ENCODE assay signal across 18 cellular contexts in the genomic region with DNA sequence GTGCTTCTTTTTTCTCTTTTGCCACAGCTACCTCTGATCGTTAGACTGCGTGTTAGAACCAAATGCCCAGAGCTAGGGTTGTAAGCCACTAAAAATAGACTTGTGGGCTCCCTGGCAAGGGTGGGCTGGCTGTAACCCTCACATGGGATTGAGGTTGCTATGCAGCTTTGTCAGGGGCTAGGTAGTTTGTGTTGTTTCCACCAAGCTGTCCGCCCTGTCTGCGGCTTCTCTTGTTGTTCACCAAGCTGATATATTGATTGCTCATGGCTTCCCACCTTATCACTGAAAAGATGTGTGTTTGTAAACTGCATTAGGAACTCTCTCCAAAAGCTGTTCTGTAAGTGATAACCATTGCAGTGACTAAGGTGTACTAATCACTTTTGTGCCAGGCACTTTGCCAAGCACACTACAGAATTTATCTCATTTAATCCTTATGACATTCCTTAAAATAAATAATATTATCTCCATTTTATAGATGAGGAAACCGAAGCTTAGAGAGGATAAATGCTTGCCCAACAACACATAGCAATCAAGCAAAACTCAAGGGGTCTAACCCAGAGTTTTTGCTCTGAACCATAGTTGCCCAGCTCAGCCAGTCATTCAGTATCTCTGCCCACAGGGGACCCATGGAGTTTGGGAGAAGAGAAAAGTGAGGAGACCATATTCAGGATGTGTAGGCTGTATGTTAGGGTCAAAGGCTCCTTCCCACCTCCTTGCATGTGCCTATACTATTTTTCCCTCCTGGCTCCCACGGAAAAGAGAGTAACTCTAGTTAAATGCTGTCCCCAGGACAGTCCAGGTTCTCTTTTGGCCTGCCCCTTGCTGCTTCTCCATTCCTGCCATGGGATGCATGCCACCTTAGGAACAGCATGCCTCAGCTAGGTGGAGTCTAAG. TPM values are rescaled to one million over a fixed set of nuclear protein-coding genes. Genes with fewer than 3 reads are reported as not detected.
DNase-seq lines count a peak whose midpoint lies in the region; TF ChIP-seq lines count a peak whose summit lies in the region.
"Had no signal": no experiment of that assay in that cellular context is flagged by ENCODE, and none has a peak within 500 bp of the region (broad histone marks: within the 10 kb centered on the region; RNA-seq: fewer than 3 reads in every experiment).

No MANE protein-coding gene starts in this region.

- peak overlapping the region; percentile 0 for H3K4me2 ChIP-seq in Loucy (ENCODE audit: low read depth, low read length, poor library complexity, severe bottlenecking)
- H3K4me2 ChIP-seq in trophoblast cell (ENCODE audit: low read length), result no peak overlapping the region
- H3K4me2 ChIP-seq: SK-N-SH had no signal

- H3K27me3 ChIP-seq in Loucy (ENCODE audit: insufficient read depth, low read length, poor library complexity, severe bottlenecking), result no peaks in the 10 kb centered on the region
- H3K27me3 ChIP-seq in trophoblast cell (ENCODE audit: insufficient read depth, low read length), result no peaks in the 10 kb centered on the region
- H3K27me3 ChIP-seq: uterus had no signal

- no peaks in the 10 kb centered on the region for H3K9me2 ChIP-seq in Loucy (replicated peaks; ENCODE audit: low read depth, low read length)
- H3K9me2 ChIP-seq: SK-N-SH had no signal

- H3K14ac ChIP-seq in trophoblast cell (ENCODE audit: low read length), result no peak overlapping the region

- H3K79me2 ChIP-seq in Loucy (ENCODE audit: insufficient read depth, low read length), result no peaks in the 10 kb centered on the region
- H3K79me2 ChIP-seq in trophoblast cell (ENCODE audit: control insufficient read depth, insufficient read depth, low read length, poor library complexity), result no peaks in the 10 kb centered on the region

- no peak overlapping the region for H4K91ac ChIP-seq in trophoblast cell (ENCODE audit: low read depth, low read length)

- H3K4me3 ChIP-seq in Loucy (ENCODE audit: low read length, poor library complexity, severe bottlenecking) (no peak overlapping the region), trophoblast cell (ENCODE audit: low read depth, low read length) (no peak overlapping the region)
- H3K4me3 ChIP-seq: uterus had no signal

- no peak overlapping the region for H3K27ac ChIP-seq in trophoblast cell (ENCODE audit: low read depth, low read length)
- H3K27ac ChIP-seq: WERI-Rb-1 had no signal

- H2AFZ ChIP-seq in Loucy (ENCODE audit: low read length), result peak overlapping the region; percentile 6; the same call in 1 of the 2 replicates
- H2AFZ ChIP-seq in trophoblast cell (ENCODE audit: insufficient read depth, low read length, poor library complexity), result no peak overlapping the region

- TF ChIP-seq POLR2A in erythroblast (IDR thresholded peaks at IDR 0.05; ENCODE audit: low read length), result peak; percentile 84

- H2AK5ac ChIP-seq in trophoblast cell (ENCODE audit: low read length), result no peak overlapping the region

- no peak overlapping the region for H3K4ac ChIP-seq in trophoblast cell (ENCODE audit: low read depth, low read length)

- H3K9me3 ChIP-seq in Loucy (ENCODE audit: insufficient read depth, low read depth, low read length) (no peaks in the 10 kb centered on the region), trophoblast cell (ENCODE audit: insufficient read depth, low read depth, low read length) (no peaks in the 10 kb centered on the region)
- H3K9me3 ChIP-seq: SK-N-SH, uterus had no signal

- H3K79me1 ChIP-seq in trophoblast cell (ENCODE audit: low read length), result peaks cover 5% of the 10 kb centered on the region

- H4K20me1 ChIP-seq in Loucy (ENCODE audit: insufficient read depth, low read length, poor library complexity, severe bottlenecking), result no peaks in the 10 kb centered on the region

- H4K8ac ChIP-seq in trophoblast cell (ENCODE audit: low read depth, low read length), result no peak overlapping the region

- no peak overlapping the region for H3K23ac ChIP-seq in trophoblast cell (ENCODE audit: low read length)

- H3K4me1 ChIP-seq in Loucy (ENCODE audit: insufficient read depth, low read length, poor library complexity, severe bottlenecking) (peaks cover 60% of the 10 kb centered on the region), trophoblast cell (ENCODE audit: control insufficient read depth in 1 of 2, insufficient read depth in 2 of 2, low read length in 2 of 2) (peaks cover 9% of the 10 kb centered on the region in 2 experiments)
- H3K4me1 ChIP-seq: uterus had no signal

- no peak overlapping the region for H3K18ac ChIP-seq in trophoblast cell (ENCODE audit: low read length)

- no peak overlapping the region for H4K12ac ChIP-seq in trophoblast cell (ENCODE audit: low read depth, low read length)

- H3K36me3 ChIP-seq in Loucy (ENCODE audit: insufficient read depth, low read length) (no peaks in the 10 kb centered on the region), trophoblast cell (ENCODE audit: control insufficient read depth in 1 of 2, insufficient read depth in 2 of 2, low read length in 2 of 2) (no peaks in the 10 kb centered on the region)
- H3K36me3 ChIP-seq: uterus, WERI-Rb-1 had no signal

- no peak for TF ChIP-seq CTCF in Loucy (conservative IDR thresholded peaks at IDR 0.05; ENCODE audit: low read length)

- DNase-seq in NCI-H1417 (lab: John Stamatoyannopoulos, UW), result peak in 2 of 3 experiments; percentile 6 to 9
- DNase-seq in NCI-H1417 treated with DMSO at 0.1 percent for 48 hours (lab: John Stamatoyannopoulos, UW), result no peak
- DNase-seq in erythroblast (lab: John Stamatoyannopoulos, UW), result peak; percentile 90 to 93
- DNase-seq in trophoblast cell, result no peak
- DNase-seq in DMS114 treated with DMSO at 0.1 percent for 48 hours (lab: John Stamatoyannopoulos, UW; ENCODE audit: unreplicated experiment), result no peak
- no peak for DNase-seq in retina
- DNase-seq in AML-193 (lab: John Stamatoyannopoulos, UW), result no peak
- DNase-seq: 8988T; activated CD8-positive, alpha-beta memory T cell treated with anti-CD3 and anti-CD28 coated beads, Interleukin-2, amount 50 U/mL, for 4 hours; COR-L47; head of caudate nucleus; kidney; NCI-H1105 treated with DMSO at 0.1 percent for 48 hours; NCI-H446; SK-N-SH; uterus; WERI-Rb-1 had no signal

- H2BK5ac ChIP-seq in trophoblast cell (ENCODE audit: low read depth, low read length, poor library complexity), result no peak overlapping the region

- no CpG with 5 or more reads among the region's 6 CpGs for whole genome bisulfite sequencing in trophoblast cell (ENCODE audit: extremely low coverage, insufficient coverage, insufficient read length)

- peaks cover 5% of the 10 kb centered on the region; the same call in 1 of the 2 replicates for H3F3A ChIP-seq in Loucy (ENCODE audit: low read depth)

- peak overlapping the region; percentile 2 for H2BK12ac ChIP-seq in trophoblast cell (ENCODE audit: low read length)

- no peak overlapping the region for H2BK120ac ChIP-seq in trophoblast cell (ENCODE audit: insufficient read depth, low read length, poor library complexity)

- H3K9ac ChIP-seq in Loucy (ENCODE audit: low read depth, low read length, poor library complexity, severe bottlenecking), result peak overlapping the region; percentile 64
- no peak overlapping the region for H3K9ac ChIP-seq in trophoblast cell (ENCODE audit: low read length)
- H3K9ac ChIP-seq: SK-N-SH had no signal

RNA-seq across cellular contexts. Expression of a gene that starts 42.2 kb away (rescaled TPM):
- 7.2 and 7.8 TPM in 2 replicates for polyA plus RNA-seq in trophoblast cell (2013)

Comparison
In these comparisons a context has a peak if more than half of its experiments do, and no peak if none do; other contexts are left out.
1. DNase-seq: peak in NCI-H1417 (2 of 3) and erythroblast (2 of 2); none in NCI-H1417 treated with DMSO at 0.1 percent for 48 hours (single experiment), trophoblast cell (0 of 2), DMS114 treated with DMSO at 0.1 percent for 48 hours (single experiment), retina (single experiment) and AML-193 (0 of 2).